In genomic region chr13:36858285-36858684, GRCh38 we compare ENCODE assay signal across 8 cellular contexts. TPM values are rescaled to one million over a fixed set of nuclear protein-coding genes. Genes with fewer than 3 reads are reported as not detected.
A peak's percentile ranks its signal among the peaks of the same experiment; 100 is the strongest.
DNase-seq lines count a peak whose midpoint lies in the region; ATAC-seq, FAIRE-seq and TF ChIP-seq lines count a peak whose summit lies in the region.

No MANE protein-coding gene starts in this region.

- DNase-seq in NCI-H1105 (lab: John Stamatoyannopoulos, UW) (peak; percentile 33), cardiac muscle cell (ENCODE audit: low read depth in 1 of 2, low spot score in 1 of 2) (peak; percentile 69 to 80), smooth muscle cell (lab: John Stamatoyannopoulos, UW; ENCODE audit: unreplicated experiment) (no peak)
- no peak for DNase-seq in effector CD8-positive, alpha-beta T cell (lab: John Stamatoyannopoulos, UW)
- DNase-seq in activated naive CD4-positive, alpha-beta T cell treated with anti-CD3 and anti-CD28 coated beads, Interleukin-2, amount 50 U/mL, for 16 hours, result no peak

- peak; percentile 54 for TF ChIP-seq CTCF in cardiac muscle cell (IDR thresholded peaks at IDR 0.05; ENCODE audit: low read depth, low read length)
- TF ChIP-seq CTCF in smooth muscle cell (IDR thresholded peaks at IDR 0.05; ENCODE audit: borderline replicate concordance, insufficient read depth, poor library complexity, severe bottlenecking), result peak; percentile 46

- no peak overlapping the region for H3K4me2 ChIP-seq in smooth muscle cell

- H4K20me1 ChIP-seq in smooth muscle cell (ENCODE audit: low read depth), result no peaks in the 10 kb centered on the region

- H3K36me3 ChIP-seq in cardiac muscle cell (peaks cover 17% of the 10 kb centered on the region), smooth muscle cell (ENCODE audit: low read depth) (no peaks in the 10 kb centered on the region)

- peak; percentile 67 for ATAC-seq in GM21737 (IDR thresholded peaks at IDR 0.05; ENCODE audit: unreplicated experiment)

- 45% methylated on average over 3 of the region's 3 CpGs for WGBS in smooth muscle cell (ENCODE audit: low lambda C conversion rate)

- H3K4me1 ChIP-seq in cardiac muscle cell (ENCODE audit: low read depth), result peaks cover 6% of the 10 kb centered on the region
- no peaks in the 10 kb centered on the region for H3K4me1 ChIP-seq in smooth muscle cell (ENCODE audit: low read depth)

- H3K79me2 ChIP-seq in smooth muscle cell (ENCODE audit: low read depth), result no peaks in the 10 kb centered on the region

- H3F3A ChIP-seq in smooth muscle cell (ENCODE audit: low read depth), result no peaks in the 10 kb centered on the region

- H3K27me3 ChIP-seq in cardiac muscle cell, result no peaks in the 10 kb centered on the region
- H3K27me3 ChIP-seq in smooth muscle cell (ENCODE audit: low read depth), result no peaks in the 10 kb centered on the region

- peak; percentile 56 for FAIRE-seq in G401.6 (lab: Jason Lieb, UNC)
- peak; percentile 55 for FAIRE-seq in TTC549 (lab: Jason Lieb, UNC)

- no peaks in the 10 kb centered on the region for H3K9me3 ChIP-seq in cardiac muscle cell (ENCODE audit: low read depth)
- H3K9me3 ChIP-seq in smooth muscle cell (replicated peaks; ENCODE audit: low read depth), result no peaks in the 10 kb centered on the region

- H2AFZ ChIP-seq in smooth muscle cell (ENCODE audit: low read depth), result no peak overlapping the region

- no peak overlapping the region for H3K4me3 ChIP-seq in cardiac muscle cell
- no peak overlapping the region for H3K4me3 ChIP-seq in smooth muscle cell

- no peak overlapping the region for H3K9ac ChIP-seq in smooth muscle cell (ENCODE audit: low read depth)

- H3K27ac ChIP-seq in cardiac muscle cell (no peak overlapping the region), smooth muscle cell (ENCODE audit: low read depth) (no peak overlapping the region)

RNA-seq across cellular contexts. Expression of gene RFXAP, which starts 39.3 kb away (rescaled TPM):
- total RNA-seq in cardiac muscle cell (3.9 and 10.5 TPM in 2 replicates), smooth muscle cell (0.81 and 1.3 TPM in 2 replicates)
- polyA plus RNA-seq in cardiac muscle cell (10.5 and 17.6 TPM in 2 replicates), smooth muscle cell (1.7 and 2.9 TPM in 2 replicates)

Comparison
In these comparisons a context has a peak if more than half of its experiments do, and no peak if none do; other contexts are left out.
1. DNase-seq: peak in NCI-H1105 (single experiment) and cardiac muscle cell (2 of 2); none in smooth muscle cell (single experiment), effector CD8-positive, alpha-beta T cell (single experiment) and activated naive CD4-positive, alpha-beta T cell treated with anti-CD3 and anti-CD28 coated beads, Interleukin-2, amount 50 U/mL, for 16 hours (single experiment).